20 cellular contexts compared by ENCODE assay signal in genomic region chr2:38474833-38475566, GRCh38.
DNase-seq lines count a peak whose midpoint lies in the region; ATAC-seq, FAIRE-seq and TF ChIP-seq lines count a peak whose summit lies in the region.
"Had no signal": no experiment of that assay in that cellular context is flagged by ENCODE, and none has a peak within 500 bp of the region (broad histone marks: within the 10 kb centered on the region; RNA-seq: fewer than 3 reads in every experiment).

No MANE protein-coding gene starts in this region.

- H3K36me3 Mint-ChIP-seq in activated naive CD8-positive, alpha-beta T cell treated with anti-CD3 and anti-CD28 coated beads for 36 hours, result no peaks in the 10 kb centered on the region
- no peaks in the 10 kb centered on the region for H3K36me3 Mint-ChIP-seq in nephron (ENCODE audit: low read depth)

- FAIRE-seq in HTR-8/SVneo (lab: Jason Lieb, UNC) (no peak), pancreas (lab: Jason Lieb, UNC) (no peak)
- FAIRE-seq: colon, endothelial cell of umbilical vein, GM18507 had no signal

- H3K27me3 ChIP-seq in pancreas, result no peaks in the 10 kb centered on the region
- H3K27me3 ChIP-seq: BLaER1, left lung had no signal

- WGBS in pancreas, 2 donors, result 77 to 84% methylated on average over 6 of the region's 6 CpGs

- no peak overlapping the region for H3K27ac ChIP-seq in pancreas
- H3K27ac ChIP-seq: BLaER1, left lung, prostate gland had no signal

- intact Hi-C loops in pancreas (cut with DNase I), result no loop called here

- no peaks in the 10 kb centered on the region for H3K4me1 ChIP-seq in pancreas
- H3K4me1 ChIP-seq: BLaER1, prostate gland had no signal

- peaks cover 20% of the 10 kb centered on the region for H3K4me1 Mint-ChIP-seq in activated naive CD8-positive, alpha-beta T cell treated with anti-CD3 and anti-CD28 coated beads for 36 hours
- H3K4me1 Mint-ChIP-seq in nephron, result peaks cover 34% of the 10 kb centered on the region

- peaks cover 8% of the 10 kb centered on the region for H3K27me3 Mint-ChIP-seq in activated naive CD8-positive, alpha-beta T cell treated with anti-CD3 and anti-CD28 coated beads for 36 hours
- H3K27me3 Mint-ChIP-seq in nephron (ENCODE audit: low read depth), result peaks cover 5% of the 10 kb centered on the region

- H3K36me3 ChIP-seq in pancreas, result no peaks in the 10 kb centered on the region
- H3K36me3 ChIP-seq: BLaER1, left lung, prostate gland had no signal

- no peaks in the 10 kb centered on the region for H3K9me3 ChIP-seq in pancreas
- H3K9me3 ChIP-seq: prostate gland had no signal

- H3K9me3 Mint-ChIP-seq in activated naive CD8-positive, alpha-beta T cell treated with anti-CD3 and anti-CD28 coated beads for 36 hours, result peaks cover 2% of the 10 kb centered on the region
- peaks cover 8% of the 10 kb centered on the region for H3K9me3 Mint-ChIP-seq in nephron

- TF ChIP-seq CTCF in GM12865 (IDR thresholded peaks at IDR 0.05; ENCODE audit: insufficient read depth, low read depth, low read length, missing control alignments) (no peak), nephron (IDR thresholded peaks at IDR 0.05; ENCODE audit: unreplicated experiment in 3 of 3) (no peak), pancreas (IDR thresholded peaks at IDR 0.05) (no peak)

- no peak overlapping the region for H3K27ac Mint-ChIP-seq in activated naive CD8-positive, alpha-beta T cell treated with anti-CD3 and anti-CD28 coated beads for 36 hours
- H3K27ac Mint-ChIP-seq in nephron, result peak overlapping the region in 2 of 3 experiments; percentile 37 to 75
- H3K27ac Mint-ChIP-seq: T-helper 17 cell had no signal

- ATAC-seq in pancreas (no peak), HG03159 (IDR thresholded peaks at IDR 0.05; ENCODE audit: unreplicated experiment) (no peak)
- ATAC-seq: HCT116, left lung, T-helper 17 cell had no signal

- H3K4me3 ChIP-seq in GM12865 (ENCODE audit: low read depth, low read length) (no peak overlapping the region), pancreas (no peak overlapping the region)
- H3K4me3 ChIP-seq: BLaER1, left lung, prostate gland had no signal

- DNase-seq in CMK (ENCODE audit: low read depth) (peak; percentile 30), GM12865 (ENCODE audit: low read depth) (peak; percentile 35), HTR-8/SVneo (ENCODE audit: insufficient read length, low spot score) (no peak), pancreas (no peak)
- DNase-seq in activated naive CD8-positive, alpha-beta T cell treated with anti-CD3 and anti-CD28 coated beads for 36 hours, result peak; percentile 12
- DNase-seq: activated CD4-positive, CD25-positive, alpha-beta regulatory T cell treated with anti-CD3 and anti-CD28 coated beads, Interleukin-2, amount 50 U/mL, for 72 hours; foreskin melanocyte; left lung; NCI-H2029; NCI-H446 treated with DMSO at 0.1 percent for 48 hours; SHP77; T-helper 17 cell had no signal

- H3K4me3 Mint-ChIP-seq in activated naive CD8-positive, alpha-beta T cell treated with anti-CD3 and anti-CD28 coated beads for 36 hours, result no peak overlapping the region
- no peak overlapping the region for H3K4me3 Mint-ChIP-seq in nephron
- H3K4me3 Mint-ChIP-seq: T-helper 17 cell had no signal

Comparison
In these comparisons a context has a peak if more than half of its experiments do, and no peak if none do; other contexts are left out.
1. DNase-seq: peak in CMK (single experiment), GM12865 (single experiment) and activated naive CD8-positive, alpha-beta T cell treated with anti-CD3 and anti-CD28 coated beads for 36 hours (single experiment); none in HTR-8/SVneo (single experiment) and pancreas (0 of 6).